In genomic region chr7:158772916-158773315, GRCh38 we compare ENCODE assay signal across 31 cellular contexts. TPM values are rescaled to one million over a fixed set of nuclear protein-coding genes. Genes with fewer than 3 reads are reported as not detected.
A peak's percentile ranks its signal among the peaks of the same experiment; 100 is the strongest.
DNase-seq lines count a peak whose midpoint lies in the region; ATAC-seq, FAIRE-seq and TF ChIP-seq lines count a peak whose summit lies in the region.
"Had no signal": no experiment of that assay in that cellular context is flagged by ENCODE, and none has a peak within 500 bp of the region (broad histone marks: within the 10 kb centered on the region; RNA-seq: fewer than 3 reads in every experiment).

No MANE protein-coding gene starts in this region.

- H2BK5ac ChIP-seq in mesenchymal stem cell (ENCODE audit: low read depth, low read length, poor library complexity, severe bottlenecking) = no peak overlapping the region

- H2BK15ac ChIP-seq in mesenchymal stem cell (ENCODE audit: low read depth, poor library complexity, severe bottlenecking) = no peak overlapping the region

- peaks cover 25 to 40% of the 10 kb centered on the region in 2 experiments for H3K36me3 ChIP-seq in SK-N-SH (replicated peaks in 1 of 2; ENCODE audit: control insufficient read depth in 1 of 2, insufficient read depth in 2 of 2, low read length in 1 of 2)
- peaks cover 22 to 78% of the 10 kb centered on the region in 2 experiments for H3K36me3 ChIP-seq in mesenchymal stem cell (ENCODE audit: control insufficient read depth in 1 of 2, insufficient read depth in 2 of 2, low read depth in 1 of 2, low read length in 2 of 2)
- H3K36me3 ChIP-seq: MG63, pancreas had no signal

- H4K20me1 ChIP-seq in SK-N-SH (ENCODE audit: insufficient read depth) = no peaks in the 10 kb centered on the region

- POLR2A ChIA-PET in SK-N-SH (lab: Yijun Ruan, JAX) = no interaction called here

- no peaks in the 10 kb centered on the region for H3K9me2 ChIP-seq in SK-N-SH

- peaks cover 6% of the 10 kb centered on the region for H3K79me2 ChIP-seq in SK-N-SH (ENCODE audit: insufficient read depth)

- H2BK12ac ChIP-seq in mesenchymal stem cell (ENCODE audit: low read length in 2 of 2) = no peak overlapping the region

- no peak for DNase-seq in SK-N-SH
- no peak for DNase-seq in HFFc6
- DNase-seq in mesenchymal stem cell = no peak
- DNase-seq in HTR-8/SVneo (ENCODE audit: insufficient read length, low spot score) = no peak
- no peak for DNase-seq in activated CD4-positive, alpha-beta T cell treated with anti-CD3 and anti-CD28 coated beads for 4 hours
- DNase-seq in effector CD8-positive, alpha-beta T cell (lab: John Stamatoyannopoulos, UW) = no peak
- DNase-seq: 8988T; activated CD8-positive, alpha-beta memory T cell treated with anti-CD3 and anti-CD28 coated beads, Interleukin-2, amount 50 U/mL, for 4 hours; CD8-positive, alpha-beta T cell; DMS 273 treated with DMSO at 0.1 percent for 48 hours; effector CD4-positive, alpha-beta T cell; head of caudate nucleus; KBM-7; lower lobe of right lung; MG63; NCI-H1417; NCI-H2029 treated with DMSO at 0.1 percent for 48 hours; NCI-H2227 treated with DMSO at 0.1 percent for 48 hours; NCI-H69; pancreas; small intestine; stimulated activated CD8-positive, alpha-beta memory T cell treated with anti-CD3 and anti-CD28 coated beads, Interleukin-4, amount 100 ng/mL, for 48 hours; stomach; thyroid gland had no signal

- no peak for ATAC-seq in SK-N-SH treated with all-trans-retinoic acid at 6 μM for 48 hours
- ATAC-seq in activated T-helper 17 cell treated with anti-CD3 and anti-CD28 coated beads, Interleukin-2, amount 50 U/mL, for 72 hours (replicated peaks) = no peak
- ATAC-seq: CD8-positive, alpha-beta T cell; lower lobe of right lung; natural killer cell treated with Interleukin-12 subunit alpha and Interleukin-12 subunit beta and Interleukin-15 and Interleukin-18, amount 100 ng/mL, for 72 hours; pancreas had no signal

- no peak for TF ChIP-seq CTCF in SK-N-SH (IDR thresholded peaks at IDR 0.05)
- TF ChIP-seq CTCF in HFFc6 (IDR thresholded peaks at IDR 0.05) = peak; percentile 31

- no peak overlapping the region for H3K27ac Mint-ChIP-seq in HFFc6
- H3K27ac Mint-ChIP-seq in activated T-helper 17 cell treated with anti-CD3 and anti-CD28 coated beads, Interleukin-2, amount 50 U/mL, for 72 hours = peak overlapping the region; percentile 61
- H3K27ac Mint-ChIP-seq: activated T-helper 2 cell treated with anti-CD3 and anti-CD28 coated beads, Interferon-gamma antibody, Interleukin-2, Interleukin-4, amounts not matched to agents 10 μg/mL and 5 μg/mL and 100 μg/mL, durations not matched to agents 14 hours and 24 hours and 36 hours; CD8-positive, alpha-beta T cell; natural killer cell treated with Interleukin-12 subunit alpha and Interleukin-12 subunit beta and Interleukin-15 and Interleukin-18, amount 100 ng/mL, for 72 hours had no signal

- H3K27me3 ChIP-seq in SK-N-SH (ENCODE audit: insufficient read depth) = no peaks in the 10 kb centered on the region
- H3K27me3 ChIP-seq in mesenchymal stem cell (ENCODE audit: control insufficient read depth in 1 of 2, insufficient read depth in 1 of 2, low read length in 2 of 2) = no peaks in the 10 kb centered on the region
- H3K27me3 ChIP-seq: MG63, pancreas, stomach, thyroid gland had no signal

- peaks cover 31% of the 10 kb centered on the region for H3K79me1 ChIP-seq in mesenchymal stem cell (replicated peaks; ENCODE audit: low read length, poor library complexity, severe bottlenecking)

- H2AK5ac ChIP-seq in mesenchymal stem cell (ENCODE audit: low read length, severe bottlenecking) = no peak overlapping the region

- 0 out of 2 replicates have a peak, but pooled peaks cover 14% of the 10 kb centered on the region for H3K36me3 Mint-ChIP-seq in HFFc6 (ENCODE audit: low read depth)
- peaks cover 17% of the 10 kb centered on the region for H3K36me3 Mint-ChIP-seq in activated T-helper 17 cell treated with anti-CD3 and anti-CD28 coated beads, Interleukin-2, amount 50 U/mL, for 72 hours (ENCODE audit: low read depth)
- H3K36me3 Mint-ChIP-seq: natural killer cell treated with Interleukin-12 subunit alpha and Interleukin-12 subunit beta and Interleukin-15 and Interleukin-18, amount 100 ng/mL, for 72 hours had no signal

- no peak overlapping the region for H3K4me3 ChIP-seq in SK-N-SH (ENCODE audit: low read depth in 2 of 2, low read length in 1 of 2)
- H3K4me3 ChIP-seq in mesenchymal stem cell (ENCODE audit: insufficient read depth in 1 of 2, low read depth in 1 of 2, low read length in 2 of 2) = no peak overlapping the region
- H3K4me3 ChIP-seq: lower lobe of right lung, MG63, pancreas, SK-N-MC, stomach, thyroid gland had no signal

- H2AFZ ChIP-seq in SK-N-SH (ENCODE audit: low read depth) (no peak overlapping the region), mesenchymal stem cell (ENCODE audit: low read depth, low read length) (no peak overlapping the region)

- no peak for FAIRE-seq in HTR-8/SVneo (lab: Jason Lieb, UNC)
- FAIRE-seq: GM12891, pancreas, small intestine had no signal

- H3K9me3 Mint-ChIP-seq in HFFc6 = no peaks in the 10 kb centered on the region
- H3K9me3 Mint-ChIP-seq in activated T-helper 17 cell treated with anti-CD3 and anti-CD28 coated beads, Interleukin-2, amount 50 U/mL, for 72 hours = no peaks in the 10 kb centered on the region
- H3K9me3 Mint-ChIP-seq: activated T-helper 2 cell treated with anti-CD3 and anti-CD28 coated beads, Interferon-gamma antibody, Interleukin-2, Interleukin-4, amounts not matched to agents 10 μg/mL and 5 μg/mL and 100 μg/mL, durations not matched to agents 14 hours and 24 hours and 36 hours; CD8-positive, alpha-beta T cell; central memory CD8-positive, alpha-beta T cell; natural killer cell treated with Interleukin-12 subunit alpha and Interleukin-12 subunit beta and Interleukin-15 and Interleukin-18, amount 100 ng/mL, for 72 hours had no signal

- H2BK120ac ChIP-seq in mesenchymal stem cell (ENCODE audit: low read depth, low read length) = no peak overlapping the region

- TF ChIP-seq EP300 in SK-N-SH (IDR thresholded peaks at IDR 0.05; ENCODE audit: borderline replicate concordance in 1 of 2, low read depth in 1 of 2, low read length in 1 of 2) = no peak

- peaks cover 6% of the 10 kb centered on the region for H3F3A ChIP-seq in SK-N-SH (replicated peaks; ENCODE audit: insufficient read depth)

- H3K18ac ChIP-seq in mesenchymal stem cell (ENCODE audit: low read depth in 1 of 2, low read length in 2 of 2) = no peak overlapping the region

- H3K4me2 ChIP-seq in SK-N-SH (no peak overlapping the region), mesenchymal stem cell (ENCODE audit: low read length, poor library complexity, severe bottlenecking) (no peak overlapping the region)

- TF ChIP-seq RAD21 in SK-N-SH (IDR thresholded peaks at IDR 0.05; ENCODE audit: low read length) = peak; percentile 17; the same call in 1 of the 2 replicates

- no peak overlapping the region for H3K27ac ChIP-seq in SK-N-SH (ENCODE audit: low read depth in 2 of 2, low read length in 1 of 2)
- no peak overlapping the region for H3K27ac ChIP-seq in mesenchymal stem cell (ENCODE audit: low read length, poor library complexity, severe bottlenecking)
- H3K27ac ChIP-seq: lower lobe of right lung, pancreas, SK-N-MC, stomach, thyroid gland had no signal

- CTCF ChIA-PET in SK-N-SH (lab: Yijun Ruan, JAX) = interaction anchor here (1.0 kb wide), 1 partner anchor 44 kb away, joined by 3 read pairs; no protein-coding TSS in a partner anchor

- peak overlapping the region; percentile 57 for H4K91ac ChIP-seq in mesenchymal stem cell (ENCODE audit: low read length)

- no peak overlapping the region for H3K14ac ChIP-seq in mesenchymal stem cell (ENCODE audit: low read length in 2 of 2)

- 98% methylated on average over 11 of the region's 11 CpGs for WGBS in SK-N-SH (ENCODE audit: low lambda C conversion rate)
- 95% methylated on average over 11 of the region's 11 CpGs for WGBS in mesenchymal stem cell

- H3K9me3 ChIP-seq in SK-N-SH = no peaks in the 10 kb centered on the region
- H3K9me3 ChIP-seq in mesenchymal stem cell (ENCODE audit: control insufficient read depth, low read length) = no peaks in the 10 kb centered on the region
- H3K9me3 ChIP-seq: lower lobe of right lung, MG63, pancreas, stomach, thyroid gland had no signal

- H3K27me3 Mint-ChIP-seq in HFFc6 (ENCODE audit: insufficient read depth) = no peaks in the 10 kb centered on the region
- no peaks in the 10 kb centered on the region for H3K27me3 Mint-ChIP-seq in activated T-helper 17 cell treated with anti-CD3 and anti-CD28 coated beads, Interleukin-2, amount 50 U/mL, for 72 hours
- H3K27me3 Mint-ChIP-seq: central memory CD8-positive, alpha-beta T cell; natural killer cell treated with Interleukin-12 subunit alpha and Interleukin-12 subunit beta and Interleukin-15 and Interleukin-18, amount 100 ng/mL, for 72 hours had no signal

- peak overlapping the region in 1 of 2 experiments; percentile 64 for H3K4ac ChIP-seq in mesenchymal stem cell (ENCODE audit: low read depth in 1 of 2, low read length in 2 of 2)

- peaks cover 14% of the 10 kb centered on the region for H3K4me1 Mint-ChIP-seq in HFFc6 (ENCODE audit: low read depth)
- peaks cover 17% of the 10 kb centered on the region for H3K4me1 Mint-ChIP-seq in activated T-helper 17 cell treated with anti-CD3 and anti-CD28 coated beads, Interleukin-2, amount 50 U/mL, for 72 hours

- no peak overlapping the region for H4K8ac ChIP-seq in mesenchymal stem cell (ENCODE audit: low read length)

- no peak overlapping the region for H3K9ac ChIP-seq in SK-N-SH
- no peak overlapping the region for H3K9ac ChIP-seq in mesenchymal stem cell (ENCODE audit: low read length)

- H3K23ac ChIP-seq in mesenchymal stem cell (ENCODE audit: low read length in 2 of 2) = no peak overlapping the region

- no peak overlapping the region for H3K4me3 Mint-ChIP-seq in HFFc6
- no peak overlapping the region for H3K4me3 Mint-ChIP-seq in activated T-helper 17 cell treated with anti-CD3 and anti-CD28 coated beads, Interleukin-2, amount 50 U/mL, for 72 hours
- H3K4me3 Mint-ChIP-seq: CD8-positive, alpha-beta T cell; central memory CD8-positive, alpha-beta T cell; natural killer cell treated with Interleukin-12 subunit alpha and Interleukin-12 subunit beta and Interleukin-15 and Interleukin-18, amount 100 ng/mL, for 72 hours had no signal

- H3K4me1 ChIP-seq in SK-N-SH (ENCODE audit: control insufficient read depth in 1 of 2, insufficient read depth in 2 of 2, low read depth in 1 of 2, low read length in 1 of 2) (no peaks in the 10 kb centered on the region; a peak in 1 of 4 replicates), mesenchymal stem cell (ENCODE audit: control insufficient read depth, insufficient read depth, low read depth, low read length) (no peaks in the 10 kb centered on the region)
- H3K4me1 ChIP-seq: pancreas, thyroid gland had no signal

RNA-seq across cellular contexts. Expression of gene ESYT2, which starts 56.4 kb away (rescaled TPM):
- 34.2 and 42.7 TPM in 2 replicates for polyA plus RNA-seq in SK-N-SH (2012; rRNA removed)
- 34.6 and 42.2 TPM in 2 replicates for polyA plus RNA-seq in SK-N-SH (2012; cell fraction: cytosol; rRNA removed)
- polyA plus RNA-seq in SK-N-SH (2012; cell fraction: nucleus; rRNA removed) = 19.3 and 31.3 TPM in 2 replicates
- total RNA-seq in HFFc6 (2021; fragmentation: NEBNext Ultra II Directional; extraction: Animal tissue kit (Norgen Biotek cat#: 25700)) = 10 to 100 TPM; 46.1 to 57.8 (median 52.5) TPM
- 100 to 1,000 TPM in 1 of 2 donors, 10 to 100 TPM in 1; 63.0 to 119 TPM for total RNA-seq in activated T-helper 17 cell treated with anti-CD3 and anti-CD28 coated beads, Interleukin-2, amount 50 U/mL, for 72 hours
- polyA plus RNA-seq in mesenchymal stem cell (2013, experiment 1 of 2) = 31.0 TPM
- 31.9 TPM for polyA plus RNA-seq in mesenchymal stem cell (2013, experiment 2 of 2)
